Comparison of ENCODE assay signal across 16 cellular contexts in the genomic region with DNA sequence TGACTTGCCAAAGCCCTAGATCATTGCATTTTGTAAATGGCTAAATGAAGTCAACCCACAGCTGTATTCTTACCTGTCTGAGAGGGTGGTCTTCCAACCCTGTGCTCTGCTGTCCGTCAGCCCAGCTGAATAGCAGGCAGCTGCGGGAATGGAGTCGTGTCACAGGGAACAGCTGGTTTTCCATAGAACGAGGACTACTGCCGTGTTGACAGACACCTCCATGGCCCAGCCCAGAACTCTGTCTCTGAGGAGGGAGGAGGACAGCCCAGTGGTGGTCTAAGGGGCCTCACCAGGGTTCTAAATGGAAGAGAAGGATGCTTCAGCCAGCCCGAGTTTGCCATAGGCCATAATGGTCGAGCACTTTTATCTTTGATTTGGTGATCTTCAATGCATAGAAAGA.
A peak's percentile ranks its signal among the peaks of the same experiment; 100 is the strongest.
DNase-seq lines count a peak whose midpoint lies in the region; ATAC-seq and TF ChIP-seq lines count a peak whose summit lies in the region.
"Had no signal": no experiment of that assay in that cellular context is flagged by ENCODE, and none has a peak within 500 bp of the region (broad histone marks: within the 10 kb centered on the region; RNA-seq: fewer than 3 reads in every experiment).

No MANE protein-coding gene starts in this region.

- H3K9ac ChIP-seq in Karpas-422 (ENCODE audit: low read length) = peak overlapping the region; percentile 47
- H3K9ac ChIP-seq in neural cell (ENCODE audit: low read length) = no peak overlapping the region
- H3K9ac ChIP-seq: KMS-11 had no signal

- no peak for TF ChIP-seq CTCF in cardiac muscle cell (IDR thresholded peaks at IDR 0.05; ENCODE audit: low read depth, low read length)
- TF ChIP-seq CTCF in neural cell (IDR thresholded peaks at IDR 0.05; ENCODE audit: poor library complexity, severe bottlenecking) = no peak

- H2AFZ ChIP-seq in Karpas-422 (ENCODE audit: low read length) = no peak overlapping the region
- no peak overlapping the region for H2AFZ ChIP-seq in neural cell (ENCODE audit: low read depth, low read length)

- DNase-seq in cardiac muscle cell (ENCODE audit: low read depth in 1 of 2, low spot score in 1 of 2) (no peak), left cardiac atrium (no peak), Karpas-422 (no peak), GM19238 (ENCODE audit: insufficient read length, low spot score) (no peak)
- DNase-seq: Caco-2; CD4-positive, alpha-beta T cell; GOT3; H9 had no signal

- peaks cover 30% of the 10 kb centered on the region for H3K4me1 ChIP-seq in cardiac muscle cell (ENCODE audit: low read depth)
- H3K4me1 ChIP-seq in Karpas-422 (ENCODE audit: low read length) = peaks cover 60% of the 10 kb centered on the region
- H3K4me1 ChIP-seq: A549 had no signal

- no peaks in the 10 kb centered on the region for H3F3A ChIP-seq in neural cell (ENCODE audit: insufficient read depth, low read length, poor library complexity, severe bottlenecking)

- H3K27me3 ChIP-seq in cardiac muscle cell (no peaks in the 10 kb centered on the region), Karpas-422 (ENCODE audit: low read length) (no peaks in the 10 kb centered on the region), neural cell (ENCODE audit: insufficient read depth, low read depth, low read length) (no peaks in the 10 kb centered on the region)

- TF ChIP-seq RAD21 in neural cell (conservative IDR thresholded peaks at IDR 0.05) = no peak

- H3K79me2 ChIP-seq in Karpas-422 (ENCODE audit: low read length) (no peaks in the 10 kb centered on the region), neural cell (replicated peaks; ENCODE audit: insufficient read depth, low read length) (no peaks in the 10 kb centered on the region)

- H3K9me3 ChIP-seq in cardiac muscle cell (ENCODE audit: low read depth) (no peaks in the 10 kb centered on the region), Karpas-422 (ENCODE audit: low read length) (no peaks in the 10 kb centered on the region), neural cell (ENCODE audit: low read length) (no peaks in the 10 kb centered on the region)
- H3K9me3 ChIP-seq: A549, Caco-2 had no signal

- H3K4me3 ChIP-seq in cardiac muscle cell (no peak overlapping the region), Karpas-422 (ENCODE audit: low read length) (peak overlapping the region; percentile 32), neural cell (ENCODE audit: low read length) (peak overlapping the region; percentile 7)
- H3K4me3 ChIP-seq: A549 had no signal

- no peaks in the 10 kb centered on the region for H3K9me2 ChIP-seq in Karpas-422 (replicated peaks; ENCODE audit: insufficient read depth, low read length)
- no peaks in the 10 kb centered on the region for H3K9me2 ChIP-seq in neural cell (ENCODE audit: insufficient read depth, low read length)

- no peaks in the 10 kb centered on the region for H3K36me3 ChIP-seq in cardiac muscle cell
- no peaks in the 10 kb centered on the region for H3K36me3 ChIP-seq in Karpas-422 (ENCODE audit: insufficient read depth, low read length)
- H3K36me3 ChIP-seq in neural cell (ENCODE audit: insufficient read depth, low read length) = no peaks in the 10 kb centered on the region

- ATAC-seq in left cardiac atrium = no peak
- ATAC-seq in HG02981 (IDR thresholded peaks at IDR 0.05; ENCODE audit: unreplicated experiment) = no peak
- no peak for ATAC-seq in HG03135 (IDR thresholded peaks at IDR 0.05; ENCODE audit: unreplicated experiment)
- ATAC-seq: A549 had no signal

- H4K20me1 ChIP-seq in Karpas-422 (ENCODE audit: insufficient read depth, low read depth, low read length) (no peaks in the 10 kb centered on the region), neural cell (ENCODE audit: insufficient read depth) (no peaks in the 10 kb centered on the region)

- H3K27ac ChIP-seq in cardiac muscle cell (peak overlapping the region; percentile 57), Karpas-422 (ENCODE audit: low read length) (peak overlapping the region; percentile 87), neural cell (ENCODE audit: low read length) (peak overlapping the region; percentile 46)
- H3K27ac ChIP-seq: 22Rv1, A549, C4-2B, HL-60, KMS-11 had no signal

- H3K4me2 ChIP-seq in Karpas-422 (ENCODE audit: low read depth, low read length, poor library complexity, severe bottlenecking) (peak overlapping the region; percentile 84), neural cell (ENCODE audit: low read length) (no peak overlapping the region)
- H3K4me2 ChIP-seq: A549, KMS-11 had no signal

- intact Hi-C loops in left cardiac atrium (cut with DNase I) = no loop called here

- TF ChIP-seq EP300 in neural cell (conservative IDR thresholded peaks at IDR 0.05; ENCODE audit: poor library complexity, severe bottlenecking) = no peak

TF ChIP-seq in neural cell, 6 proteins besides CTCF, POLR2A, EP300 and RAD21:
- no peak for TF ChIP-seq POLR2AphosphoS5 (IDR thresholded peaks at IDR 0.05)
- no peak for TF ChIP-seq EZH2 (IDR thresholded peaks at IDR 0.05; ENCODE audit: borderline replicate concordance, insufficient read depth, low read length, poor library complexity, severe bottlenecking)
- TF ChIP-seq SMC3 (conservative IDR thresholded peaks at IDR 0.05; ENCODE audit: poor library complexity) = no peak
- no peak for TF ChIP-seq TAF1 (IDR thresholded peaks at IDR 0.05; ENCODE audit: low read depth)
- TF ChIP-seq, protein P1, sequence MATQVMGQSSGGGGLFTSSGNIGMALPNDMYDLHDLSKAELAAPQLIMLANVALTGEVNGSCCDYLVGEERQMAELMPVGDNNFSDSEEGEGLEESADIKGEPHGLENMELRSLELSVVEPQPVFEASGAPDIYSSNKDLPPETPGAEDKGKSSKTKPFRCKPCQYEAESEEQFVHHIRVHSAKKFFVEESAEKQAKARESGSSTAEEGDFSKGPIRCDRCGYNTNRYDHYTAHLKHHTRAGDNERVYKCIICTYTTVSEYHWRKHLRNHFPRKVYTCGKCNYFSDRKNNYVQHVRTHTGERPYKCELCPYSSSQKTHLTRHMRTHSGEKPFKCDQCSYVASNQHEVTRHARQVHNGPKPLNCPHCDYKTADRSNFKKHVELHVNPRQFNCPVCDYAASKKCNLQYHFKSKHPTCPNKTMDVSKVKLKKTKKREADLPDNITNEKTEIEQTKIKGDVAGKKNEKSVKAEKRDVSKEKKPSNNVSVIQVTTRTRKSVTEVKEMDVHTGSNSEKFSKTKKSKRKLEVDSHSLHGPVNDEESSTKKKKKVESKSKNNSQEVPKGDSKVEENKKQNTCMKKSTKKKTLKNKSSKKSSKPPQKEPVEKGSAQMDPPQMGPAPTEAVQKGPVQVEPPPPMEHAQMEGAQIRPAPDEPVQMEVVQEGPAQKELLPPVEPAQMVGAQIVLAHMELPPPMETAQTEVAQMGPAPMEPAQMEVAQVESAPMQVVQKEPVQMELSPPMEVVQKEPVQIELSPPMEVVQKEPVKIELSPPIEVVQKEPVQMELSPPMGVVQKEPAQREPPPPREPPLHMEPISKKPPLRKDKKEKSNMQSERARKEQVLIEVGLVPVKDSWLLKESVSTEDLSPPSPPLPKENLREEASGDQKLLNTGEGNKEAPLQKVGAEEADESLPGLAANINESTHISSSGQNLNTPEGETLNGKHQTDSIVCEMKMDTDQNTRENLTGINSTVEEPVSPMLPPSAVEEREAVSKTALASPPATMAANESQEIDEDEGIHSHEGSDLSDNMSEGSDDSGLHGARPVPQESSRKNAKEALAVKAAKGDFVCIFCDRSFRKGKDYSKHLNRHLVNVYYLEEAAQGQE (IDR thresholded peaks at IDR 0.05; ENCODE audit: borderline replicate concordance) = no peak
- no peak for TF ChIP-seq MXI1 (conservative IDR thresholded peaks at IDR 0.05; ENCODE audit: poor library complexity, severe bottlenecking)
